19 cellular contexts compared by ENCODE assay signal in the genomic region with DNA sequence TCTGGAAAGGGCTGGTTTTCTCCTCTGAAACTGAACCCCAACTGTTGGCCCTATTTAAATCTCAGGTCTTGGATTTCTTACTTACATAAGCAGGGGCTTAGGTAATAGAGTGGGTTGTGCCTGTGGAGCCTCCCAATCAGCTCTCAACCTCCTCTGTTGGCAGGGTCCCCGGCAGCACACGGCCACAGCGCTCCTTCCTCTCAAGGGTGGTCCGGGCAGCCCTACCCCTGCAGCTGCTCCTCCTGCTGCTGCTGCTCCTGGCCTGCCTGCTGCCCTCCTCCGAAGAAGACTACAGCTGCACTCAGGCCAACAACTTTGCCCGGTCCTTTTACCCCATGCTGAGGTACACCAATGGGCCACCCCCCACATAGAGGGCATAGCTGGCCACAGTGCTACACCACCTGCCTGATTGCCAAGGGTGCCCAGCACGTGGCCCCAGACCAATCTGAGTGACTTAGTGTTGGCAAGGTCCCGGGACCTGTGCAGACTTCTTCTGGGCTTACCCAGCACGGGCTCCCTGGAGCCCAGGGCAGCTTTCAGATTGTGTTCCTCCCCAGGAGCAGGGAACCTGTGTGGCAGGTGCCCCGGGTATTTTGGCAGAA.
"Had no signal": no experiment of that assay in that cellular context is flagged by ENCODE, and none has a peak within 500 bp of the region (broad histone marks: within the 10 kb centered on the region; RNA-seq: fewer than 3 reads in every experiment).

No MANE protein-coding gene starts in this region.

- H3K4me3 Mint-ChIP-seq: activated B cell treated with CpG ODN at 0.5 μM for 24 hours; activated CD4-positive, alpha-beta T cell treated with anti-CD3 and anti-CD28 coated beads for 36 hours; activated naive CD8-positive, alpha-beta T cell; activated T-cell treated with anti-CD3 and anti-CD28 coated beads, Interleukin-2, amount 50 U/mL, for 24 hours; activated T-helper 17 cell treated with anti-CD3 and anti-CD28 coated beads, Interleukin-2, amount 50 U/mL, for 72 hours; immature natural killer cell; neural crest cell; T-helper 1 cell treated with Interleukin-12 subunit alpha and Interleukin-12 subunit beta and Interleukin-4 antibody, amounts not matched to agents 30 μg/mL and 1 μg/mL, for 36 hours had no signal

- H3K27me3 Mint-ChIP-seq: activated B cell treated with CpG ODN at 0.5 μM for 24 hours; activated CD4-positive, alpha-beta T cell treated with anti-CD3 and anti-CD28 coated beads for 36 hours; activated naive CD8-positive, alpha-beta T cell; activated T-cell treated with anti-CD3 and anti-CD28 coated beads, Interleukin-2, amount 50 U/mL, for 24 hours; activated T-helper 17 cell treated with anti-CD3 and anti-CD28 coated beads, Interleukin-2, amount 50 U/mL, for 72 hours had no signal

- H3K4me3 ChIP-seq: spleen, upper lobe of left lung had no signal

- H3K27ac ChIP-seq: epithelial cell of prostate, spleen, upper lobe of left lung had no signal

- H3K27me3 ChIP-seq: spleen, upper lobe of left lung had no signal

- H3K4me1 Mint-ChIP-seq: activated CD4-positive, alpha-beta T cell treated with anti-CD3 and anti-CD28 coated beads for 36 hours; activated T-helper 17 cell treated with anti-CD3 and anti-CD28 coated beads, Interleukin-2, amount 50 U/mL, for 72 hours; immature natural killer cell; neural crest cell had no signal

- H3K9me3 ChIP-seq: spleen, upper lobe of left lung had no signal

- H3K9me3 Mint-ChIP-seq: activated B cell treated with CpG ODN at 0.5 μM for 24 hours; activated T-cell treated with anti-CD3 and anti-CD28 coated beads, Interleukin-2, amount 50 U/mL, for 24 hours; activated T-helper 17 cell treated with anti-CD3 and anti-CD28 coated beads, Interleukin-2, amount 50 U/mL, for 72 hours; immature natural killer cell; neural crest cell; T-helper 1 cell treated with Interleukin-12 subunit alpha and Interleukin-12 subunit beta and Interleukin-4 antibody, amounts not matched to agents 30 μg/mL and 1 μg/mL, for 36 hours had no signal

- H3K4me1 ChIP-seq: upper lobe of left lung had no signal

- ATAC-seq: activated CD4-positive, alpha-beta T cell treated with anti-CD3 and anti-CD28 coated beads for 36 hours; activated T-helper 17 cell treated with anti-CD3 and anti-CD28 coated beads, Interleukin-2, amount 50 U/mL, for 72 hours; stimulated activated naive CD8-positive, alpha-beta T cell treated with anti-CD3 and anti-CD28 coated beads, Interleukin-15, Interleukin-2, amounts not matched to agents 100 U/mL and 50 U/mL, for 24 hours had no signal

- DNase-seq: activated B cell treated with CpG ODN at 0.5 μM for 24 hours; activated CD4-positive, alpha-beta T cell treated with anti-CD3 and anti-CD28 coated beads for 36 hours; activated CD4-positive, alpha-beta T cell treated with anti-CD3 and anti-CD28 coated beads, Interleukin-2, amount 50 U/mL, for 4 hours; activated CD8-positive, alpha-beta memory T cell treated with anti-CD3 and anti-CD28 coated beads for 24 hours; activated CD8-positive, alpha-beta memory T cell treated with anti-CD3 and anti-CD28 coated beads, Interleukin-2, amount 50 U/mL, for 4 hours; activated naive CD4-positive, alpha-beta T cell; activated T-cell treated with anti-CD3 and anti-CD28 coated beads, Interleukin-2, amount 50 U/mL, for 24 hours; immature natural killer cell; occipital lobe; retina; spleen; stimulated activated CD4-positive, alpha-beta T cell treated with anti-CD3 and anti-CD28 coated beads, Interleukin-4, amount 100 ng/mL, for 24 hours; stimulated activated naive CD8-positive, alpha-beta T cell treated with anti-CD3 and anti-CD28 coated beads, Interleukin-15, Interleukin-2, amounts not matched to agents 100 U/mL and 50 U/mL, for 24 hours had no signal

- H3K27ac Mint-ChIP-seq: activated B cell treated with CpG ODN at 0.5 μM for 24 hours; activated CD4-positive, alpha-beta T cell treated with anti-CD3 and anti-CD28 coated beads for 36 hours; activated naive CD8-positive, alpha-beta T cell; activated T-cell treated with anti-CD3 and anti-CD28 coated beads, Interleukin-2, amount 50 U/mL, for 24 hours; T-helper 1 cell treated with Interleukin-12 subunit alpha and Interleukin-12 subunit beta and Interleukin-4 antibody, amounts not matched to agents 30 μg/mL and 1 μg/mL, for 36 hours had no signal
